Comparison of ENCODE assay signal across 14 cellular contexts in the genomic region with DNA sequence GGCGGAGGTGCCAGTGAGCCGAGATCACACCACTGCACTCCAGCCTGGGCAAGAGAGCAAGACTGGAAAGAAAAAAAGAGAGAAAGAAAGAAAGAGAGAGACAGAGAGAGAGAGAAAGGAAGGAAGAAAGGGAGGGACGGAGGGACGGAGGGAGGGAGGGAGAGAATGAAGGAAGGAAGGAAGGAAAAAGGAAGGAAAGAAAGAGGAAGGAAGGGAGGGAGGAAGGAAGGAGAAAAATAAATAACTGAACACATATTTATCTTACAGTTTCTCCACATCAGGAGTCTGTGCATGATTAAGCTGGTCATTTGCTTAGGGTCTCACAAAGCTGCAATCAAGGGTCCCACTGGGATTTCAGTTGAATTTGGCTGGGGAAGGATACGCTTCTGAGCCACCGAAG. TPM values are rescaled to one million over a fixed set of nuclear protein-coding genes. Genes with fewer than 3 reads are reported as not detected.
DNase-seq lines count a peak whose midpoint lies in the region; ATAC-seq and TF ChIP-seq lines count a peak whose summit lies in the region.
"Had no signal": no experiment of that assay in that cellular context is flagged by ENCODE, and none has a peak within 500 bp of the region (broad histone marks: within the 10 kb centered on the region; RNA-seq: fewer than 3 reads in every experiment).

No MANE protein-coding gene starts in this region.

- peaks cover 16% of the 10 kb centered on the region for H3K27me3 ChIP-seq in BLaER1

- H3K27me3 Mint-ChIP-seq in T-helper 17 cell (peaks cover 44% of the 10 kb centered on the region), mesothelial cell of epicardium (ENCODE audit: low read depth) (peaks cover 21% of the 10 kb centered on the region)

- DNase-seq in T-helper 17 cell (no peak), mesothelial cell of epicardium (ENCODE audit: low spot score in 2 of 2, unreplicated experiment in 2 of 2) (no peak), NCI-H748 (lab: John Stamatoyannopoulos, UW; ENCODE audit: unreplicated experiment) (no peak), NAMALWA (ENCODE audit: low spot score) (no peak), NCI-H1092 (lab: John Stamatoyannopoulos, UW) (no peak)
- no peak for DNase-seq in activated CD4-positive, alpha-beta T cell treated with anti-CD3 and anti-CD28 coated beads for 1 hour
- DNase-seq: Caco-2; CD8-positive, alpha-beta T cell; DMS53 had no signal

- H3K27ac ChIP-seq in BLaER1: peak overlapping the region; percentile 81
- H3K27ac ChIP-seq in HEK293 (ENCODE audit: extremely low read depth, low read depth, low read length): no peak overlapping the region

- H3K36me3 ChIP-seq in BLaER1 (no peaks in the 10 kb centered on the region), HEK293 (ENCODE audit: control insufficient read depth in 2 of 2, insufficient read depth in 1 of 2, low read length in 2 of 2) (no peaks in the 10 kb centered on the region)

- H4K20me1 ChIP-seq in BLaER1: no peaks in the 10 kb centered on the region

- TF ChIP-seq CTCF in HEK293 (tag by site-specific recombination; IDR thresholded peaks at IDR 0.05): no peak
- no peak for TF ChIP-seq CTCF in mesothelial cell of epicardium (IDR thresholded peaks at IDR 0.05; ENCODE audit: unreplicated experiment)

- peak overlapping the region; percentile 14; the same call in 1 of the 2 replicates for H3K4me3 ChIP-seq in BLaER1
- H3K4me3 ChIP-seq in HEK293 (ENCODE audit: low read depth, low read length): no peak overlapping the region
- H3K4me3 ChIP-seq: GM12878 had no signal

- H3K4me1 Mint-ChIP-seq in T-helper 17 cell (peaks cover 8% of the 10 kb centered on the region), mesothelial cell of epicardium (peaks cover 24% of the 10 kb centered on the region)

- H3K27ac Mint-ChIP-seq in T-helper 17 cell (no peak overlapping the region), mesothelial cell of epicardium (peak overlapping the region; percentile 53)
- H3K27ac Mint-ChIP-seq: B cell; CD8-positive, alpha-beta T cell; IgD-negative memory B cell had no signal

- peaks cover 8% of the 10 kb centered on the region for H3K36me3 Mint-ChIP-seq in T-helper 17 cell (ENCODE audit: low read depth)
- peaks cover 2% of the 10 kb centered on the region for H3K36me3 Mint-ChIP-seq in mesothelial cell of epicardium
- H3K36me3 Mint-ChIP-seq: CD8-positive, alpha-beta T cell had no signal

- peaks cover 4% of the 10 kb centered on the region for H3K9me3 Mint-ChIP-seq in mesothelial cell of epicardium
- H3K9me3 Mint-ChIP-seq: CD8-positive, alpha-beta T cell had no signal

- POLR2A ChIA-PET in HEK293 (lab: Yijun Ruan, JAX): no interaction called here

- peak overlapping the region; percentile 55 for H3K4me3 Mint-ChIP-seq in T-helper 17 cell
- no peak overlapping the region for H3K4me3 Mint-ChIP-seq in mesothelial cell of epicardium
- H3K4me3 Mint-ChIP-seq: B cell; CD8-positive, alpha-beta T cell had no signal

- CTCF ChIA-PET in HEK293 (lab: Yijun Ruan, JAX): interaction anchor here (0.6 kb wide), 1 partner anchor 54 kb away, joined by 4 read pairs; no protein-coding TSS in a partner anchor

- H3K4me2 ChIP-seq in BLaER1: peak overlapping the region; percentile 81

- ATAC-seq in T-helper 17 cell: no peak
- ATAC-seq: CD8-positive, alpha-beta T cell; GM12878 had no signal

- peak overlapping the region; percentile 64; the same call in 1 of the 2 replicates for H3K9ac ChIP-seq in BLaER1

- no peaks in the 10 kb centered on the region for H3K9me3 ChIP-seq in BLaER1
- H3K9me3 ChIP-seq in HEK293 (ENCODE audit: control insufficient read depth, insufficient read depth, low read depth, low read length): no peaks in the 10 kb centered on the region
- H3K9me3 ChIP-seq in T-helper 17 cell (ENCODE audit: control insufficient read depth, low read length, poor library complexity, severe bottlenecking): no peaks in the 10 kb centered on the region
- H3K9me3 ChIP-seq: Caco-2 had no signal

- H3K4me1 ChIP-seq in BLaER1 (peaks cover 98% of the 10 kb centered on the region), HEK293 (ENCODE audit: control insufficient read depth, insufficient read depth, low read length) (no peaks in the 10 kb centered on the region; the same call in 1 of the 2 replicates)

TF ChIP-seq in HEK293, 187 proteins besides CTCF, POLR2A, EP300 and RAD21:
- TF ChIP-seq HOXD13 (CRISPR knock-in tag; IDR thresholded peaks at IDR 0.05; ENCODE audit: borderline replicate concordance) (no peak), ZBTB21 (tag by site-specific recombination; IDR thresholded peaks at IDR 0.05) (no peak), ZFP41 (tag by site-specific recombination; IDR thresholded peaks at IDR 0.05; ENCODE audit: borderline replicate concordance) (no peak), ZNF366 (tag by site-specific recombination; conservative IDR thresholded peaks at IDR 0.05) (peak; percentile 92), ZNF16 (tag by site-specific recombination; IDR thresholded peaks at IDR 0.05; ENCODE audit: low read depth) (no peak), ZEB2 (tag by site-specific recombination; IDR thresholded peaks at IDR 0.05) (no peak), ZNF600 (tag by site-specific recombination; IDR thresholded peaks at IDR 0.05) (no peak)

RNA-seq across cellular contexts. Expression of a gene that starts 37.5 kb away (rescaled TPM):
- total RNA-seq in T-helper 17 cell (10 to 100 TPM in 1 of 2 donors, 1 to 10 TPM in 1; 3.3 to 17.6 TPM), mesothelial cell of epicardium (22.1 to 23.9 TPM (median 22.7 TPM) in 3 replicates)

RNA-seq across cellular contexts. Expression of a gene that starts 45.4 kb away (rescaled TPM):
- total RNA-seq in T-helper 17 cell (10 to 100 TPM; 17.9 to 33.5 TPM), mesothelial cell of epicardium (43.2 to 47.4 TPM (median 45.1 TPM) in 3 replicates)
